ENCODE assay signal across 10 cellular contexts in the genomic region with DNA sequence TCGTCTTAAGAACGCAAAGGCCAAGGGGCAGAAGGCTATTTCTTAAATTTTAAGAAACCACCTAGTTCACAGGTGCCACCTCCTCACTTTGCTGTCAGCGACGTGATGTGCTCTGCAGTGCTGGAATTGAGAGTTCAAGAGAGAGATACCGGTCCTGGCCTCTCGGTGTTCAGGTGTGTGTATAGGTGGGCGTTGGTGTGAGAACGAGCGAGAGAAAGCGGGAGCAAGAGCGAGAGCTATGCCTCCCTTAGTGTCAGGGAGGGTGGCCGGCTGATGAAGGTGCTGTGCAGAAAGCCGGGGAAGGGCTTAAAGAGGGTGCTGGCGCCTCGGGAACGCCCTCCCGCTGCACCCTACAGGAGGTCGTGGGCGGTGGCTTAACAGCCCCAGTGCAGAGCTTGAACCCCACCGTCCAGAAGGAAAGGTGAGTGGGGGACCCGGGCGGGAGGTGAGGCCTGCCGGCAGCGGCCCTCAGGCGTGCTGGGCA.
DNase-seq lines count a peak whose midpoint lies in the region; ATAC-seq and TF ChIP-seq lines count a peak whose summit lies in the region.
"Had no signal": no experiment of that assay in that cellular context is flagged by ENCODE, and none has a peak within 500 bp of the region (broad histone marks: within the 10 kb centered on the region; RNA-seq: fewer than 3 reads in every experiment).

No MANE protein-coding gene starts in this region.

- H3K36me3 Mint-ChIP-seq in activated B cell treated with CpG ODN at 0.5 μM for 24 hours (ENCODE audit: low read depth) = no peaks in the 10 kb centered on the region

- H3K4me3 ChIP-seq in left ventricle myocardium inferior (peak overlapping the region; percentile 54), iPS-18c (ENCODE audit: insufficient read depth, low read depth, low read length) (peak overlapping the region; percentile 73)

- peaks cover 12% of the 10 kb centered on the region for H3K9me3 Mint-ChIP-seq in activated B cell treated with CpG ODN at 0.5 μM for 24 hours

- H3K4me1 ChIP-seq in left ventricle myocardium inferior = peaks cover 50% of the 10 kb centered on the region

- H3K9me3 ChIP-seq in left ventricle myocardium inferior (replicated peaks) (peaks cover 14% of the 10 kb centered on the region), iPS-18c (ENCODE audit: control insufficient read depth, insufficient read depth, low read length) (peaks cover 3% of the 10 kb centered on the region)

- H3K36me3 ChIP-seq in left ventricle myocardium inferior = no peaks in the 10 kb centered on the region

- no peak overlapping the region for H3K27ac ChIP-seq in left ventricle myocardium inferior (replicated peaks)
- H3K27ac ChIP-seq: HL-60, VCaP had no signal

- H3K27ac Mint-ChIP-seq in activated B cell treated with CpG ODN at 0.5 μM for 24 hours = no peak overlapping the region

- peak overlapping the region; percentile 82 for H3K4me3 Mint-ChIP-seq in activated B cell treated with CpG ODN at 0.5 μM for 24 hours

- CTCF ChIA-PET in activated B cell treated with CpG ODN at 0.5 μM for 24 hours (lab: Charles Lee) = interaction anchor here (1.2 to 3.3 kb wide), 3 partner anchors 67 to 139 kb away, joined by 3 to 20 read pairs (median 3); no protein-coding TSS in a partner anchor

- intact Hi-C loops in left ventricle myocardium inferior (cut with micrococcal nuclease) (no loop called here), Right ventricle myocardium superior (cut with DNase I) (no loop called here), activated B cell treated with CpG ODN at 0.5 μM for 24 hours (cut with micrococcal nuclease) (loop anchor here (5.0 kb wide), 1 partner anchor 372 kb away; a partner anchor contains a TSS)

- no peak for DNase-seq in left ventricle myocardium inferior
- DNase-seq in Right ventricle myocardium superior = no peak
- no peak for DNase-seq in activated B cell treated with CpG ODN at 0.5 μM for 24 hours
- DNase-seq in cerebellar cortex (ENCODE audit: low spot score) = no peak
- no peak for DNase-seq in SIG-M5 treated with dmso at 0.1 percent for 504 hours (lab: John Stamatoyannopoulos, UW; ENCODE audit: unreplicated experiment)

- H3K4me1 Mint-ChIP-seq in activated B cell treated with CpG ODN at 0.5 μM for 24 hours = peaks cover 44% of the 10 kb centered on the region

- POLR2A ChIA-PET in activated B cell treated with CpG ODN at 0.5 μM for 24 hours (lab: Charles Lee) = interaction anchor here (0.9 kb wide), 1 partner anchor 87 kb away, joined by 3 read pairs; no protein-coding TSS in a partner anchor

- no peak for TF ChIP-seq CTCF in left ventricle myocardium inferior (IDR thresholded peaks at IDR 0.05; ENCODE audit: borderline replicate concordance)
- TF ChIP-seq CTCF in activated B cell treated with CpG ODN at 0.5 μM for 24 hours (IDR thresholded peaks at IDR 0.05) = no peak

- peaks cover 67% of the 10 kb centered on the region for H3K27me3 Mint-ChIP-seq in activated B cell treated with CpG ODN at 0.5 μM for 24 hours

- peaks cover 100% of the 10 kb centered on the region for H3K27me3 ChIP-seq in left ventricle myocardium inferior (ENCODE audit: low read depth)

- ATAC-seq in Right ventricle myocardium superior (ENCODE audit: poor library complexity) (no peak), activated B cell treated with CpG ODN at 0.5 μM for 24 hours (ENCODE audit: low read depth) (no peak), GM19395 (IDR thresholded peaks at IDR 0.05; ENCODE audit: unreplicated experiment) (no peak), GM21515 (IDR thresholded peaks at IDR 0.05; ENCODE audit: unreplicated experiment) (no peak)
